In genomic region chr17:1577186-1577585, GRCh38 we compare ENCODE assay signal across 1 cellular context.
TF ChIP-seq lines count a peak whose summit lies in the region.

No MANE protein-coding gene starts in this region.

TF ChIP-seq in GM23338, 12 proteins besides CTCF, POLR2A, EP300 and RAD21 (continued from another document):
- no peak for TF ChIP-seq ZNF462 (CRISPR knock-in tag; IDR thresholded peaks at IDR 0.05)
- TF ChIP-seq CREB1 (CRISPR knock-in tag; IDR thresholded peaks at IDR 0.05; ENCODE audit: low read depth): no peak
- no peak for TF ChIP-seq JUNB (IDR thresholded peaks at IDR 0.05; ENCODE audit: unreplicated experiment)
- TF ChIP-seq EZH2 (IDR thresholded peaks at IDR 0.05; ENCODE audit: low read depth, unreplicated experiment): no peak
- no peak for TF ChIP-seq ZNF114 (CRISPR knock-in tag; IDR thresholded peaks at IDR 0.05)
- no peak for TF ChIP-seq STAT1 (IDR thresholded peaks at IDR 0.05; ENCODE audit: unreplicated experiment)
